12 cellular contexts compared by ENCODE assay signal in genomic region chr14:71721791-71722190, GRCh38.
"Had no signal": no experiment of that assay in that cellular context is flagged by ENCODE, and none has a peak within 500 bp of the region (broad histone marks: within the 10 kb centered on the region; RNA-seq: fewer than 3 reads in every experiment).

No MANE protein-coding gene starts in this region.

- H3K27me3 ChIP-seq: brain microvascular endothelial cell, esophagus squamous epithelium, heart right ventricle, left lung, pancreas, transverse colon had no signal

- H3K4me1 ChIP-seq: pancreas, transverse colon had no signal

- H3K4me3 ChIP-seq: esophagus squamous epithelium, heart right ventricle, left lung, pancreas, transverse colon had no signal

- H3K9me3 ChIP-seq: esophagus squamous epithelium, heart right ventricle, left lung, pancreas, transverse colon had no signal

- H3K27ac ChIP-seq: brain microvascular endothelial cell, esophagus squamous epithelium, heart right ventricle, left lung, pancreas, transverse colon had no signal

- DNase-seq: activated B cell treated with CpG ODN at 0.5 μM for 24 hours; activated CD4-positive, alpha-beta T cell treated with anti-CD3 and anti-CD28 coated beads, Interleukin-2, amount 10 ng/mL, durations not matched to agents 24 days and 14 days; activated T-cell treated with anti-CD3 and anti-CD28 coated beads for 4 hours; brain microvascular endothelial cell; esophagus squamous epithelium; foreskin melanocyte; heart right ventricle; left lung; mesenchymal stem cell; pancreas; stimulated activated naive B cell treated with anti-CD40 and anti-IgM and Interleukin-4, amounts not matched to agents 10 μg/mL and 1 μg/mL and 100 μg/mL, for 72 hours; transverse colon had no signal
